32 cellular contexts compared by ENCODE assay signal in genomic region chr15:94182883-94183282, GRCh38.
"Had no signal": no experiment of that assay in that cellular context is flagged by ENCODE, and none has a peak within 500 bp of the region (broad histone marks: within the 10 kb centered on the region; RNA-seq: fewer than 3 reads in every experiment).

No MANE protein-coding gene starts in this region.

- H3K27ac ChIP-seq: ascending aorta, breast epithelium, cardiac muscle cell, colonic mucosa, foreskin keratinocyte, gastrocnemius medialis, heart right ventricle, hepatocyte had no signal

- H2AFZ ChIP-seq: hepatocyte had no signal

- H3K9me3 Mint-ChIP-seq: activated naive CD4-positive, alpha-beta T cell treated with anti-CD3 and anti-CD28 coated beads for 36 hours; activated naive CD8-positive, alpha-beta T cell treated with anti-CD3 and anti-CD28 coated beads for 36 hours had no signal

- H3K4me1 ChIP-seq: ascending aorta, breast epithelium, colonic mucosa, foreskin keratinocyte, gastrocnemius medialis, heart right ventricle had no signal

- H3K4me3 ChIP-seq: ascending aorta, breast epithelium, cardiac muscle cell, colonic mucosa, gastrocnemius medialis, heart right ventricle, hepatocyte had no signal

- H3K4me1 Mint-ChIP-seq: activated naive CD8-positive, alpha-beta T cell treated with anti-CD3 and anti-CD28 coated beads for 36 hours; brain had no signal

- H3K27me3 ChIP-seq: ascending aorta, breast epithelium, cardiac muscle cell, colonic mucosa, foreskin keratinocyte, gastrocnemius medialis, hepatocyte had no signal

- H3K4me2 ChIP-seq: hepatocyte had no signal

- H3K36me3 Mint-ChIP-seq: activated CD4-positive, alpha-beta memory T cell treated with anti-CD3 and anti-CD28 coated beads for 36 hours; activated naive CD4-positive, alpha-beta T cell treated with anti-CD3 and anti-CD28 coated beads, Interleukin-2, amount 50 U/mL, for 24 hours; activated naive CD8-positive, alpha-beta T cell treated with anti-CD3 and anti-CD28 coated beads for 36 hours; brain had no signal

- H3K4me3 Mint-ChIP-seq: activated CD4-positive, alpha-beta memory T cell treated with anti-CD3 and anti-CD28 coated beads for 36 hours; activated CD4-positive, alpha-beta T cell treated with anti-CD3 and anti-CD28 coated beads for 36 hours; activated CD4-positive, alpha-beta T cell treated with anti-CD3 and anti-CD28 coated beads, Interleukin-2, amount 10 ng/mL, durations not matched to agents 24 days and 14 days; activated CD8-positive, alpha-beta memory T cell treated with anti-CD3 and anti-CD28 coated beads, Interleukin-2, amount 10 ng/mL, durations not matched to agents 7 days and 5 days; activated CD8-positive, alpha-beta T cell treated with anti-CD3 and anti-CD28 coated beads, Interleukin-2, amount 10 ng/mL, durations not matched to agents 7 days and 5 days; activated naive CD4-positive, alpha-beta T cell treated with anti-CD3 and anti-CD28 coated beads for 36 hours; activated naive CD4-positive, alpha-beta T cell treated with anti-CD3 and anti-CD28 coated beads, Interleukin-2, amount 50 U/mL, for 24 hours; activated naive CD8-positive, alpha-beta T cell treated with anti-CD3 and anti-CD28 coated beads for 36 hours; activated naive CD8-positive, alpha-beta T cell treated with anti-CD3 and anti-CD28 coated beads, Interleukin-2, amount 50 U/mL, for 24 hours; activated T-helper 1 cell treated with anti-CD3 and anti-CD28 coated beads, Interleukin-12 subunit alpha, Interleukin-12 subunit beta, Interleukin-2, Interleukin-4 antibody, amounts not matched to agents 30 ng/mL and 10 ng/mL and 1 ng/mL, durations not matched to agents 14 hours and 24 hours and 36 hours; brain; T-helper 2 cell treated with Interferon-gamma antibody and Interleukin-4, amounts not matched to agents 5 μg/mL and 100 μg/mL, for 36 hours had no signal

- DNase-seq: activated CD4-positive, alpha-beta memory T cell treated with anti-CD3 and anti-CD28 coated beads for 36 hours; activated CD4-positive, alpha-beta T cell treated with anti-CD3 and anti-CD28 coated beads for 36 hours; activated CD4-positive, alpha-beta T cell treated with anti-CD3 and anti-CD28 coated beads, Interleukin-2, amount 10 ng/mL, durations not matched to agents 24 days and 14 days; activated CD4-positive, CD25-positive, alpha-beta regulatory T cell; activated CD4-positive, CD25-positive, alpha-beta regulatory T cell treated with anti-CD3 and anti-CD28 coated beads, Interleukin-2, amount 50 U/mL, for 72 hours; activated CD8-positive, alpha-beta memory T cell treated with anti-CD3 and anti-CD28 coated beads, Interleukin-2, amount 10 ng/mL, durations not matched to agents 7 days and 5 days; activated CD8-positive, alpha-beta memory T cell treated with anti-CD3 and anti-CD28 coated beads, Interleukin-2, amount 50 U/mL, for 4 hours; activated CD8-positive, alpha-beta T cell treated with anti-CD3 and anti-CD28 coated beads, Interleukin-2, amount 10 ng/mL, durations not matched to agents 7 days and 5 days; activated effector memory CD4-positive, alpha-beta T cell treated with anti-CD3 and anti-CD28 coated beads, Interleukin-2, amount 50 U/mL, for 16 hours; activated naive CD4-positive, alpha-beta T cell treated with anti-CD3 and anti-CD28 coated beads for 36 hours; activated naive CD8-positive, alpha-beta T cell treated with anti-CD3 and anti-CD28 coated beads for 36 hours; activated naive CD8-positive, alpha-beta T cell treated with anti-CD3 and anti-CD28 coated beads, Interleukin-2, amount 50 U/mL, for 24 hours; activated T-cell treated with anti-CD3 and anti-CD28 coated beads, Interleukin-2, amount 50 U/mL, for 1 hour; activated T-cell treated with anti-CD3 and anti-CD28 coated beads, Interleukin-2, amount 50 U/mL, for 48 hours; central memory CD4-positive, alpha-beta T cell; cerebellar nuclear complex; colonic mucosa; effector CD8-positive, alpha-beta T cell; foreskin keratinocyte; gastrocnemius medialis; heart right ventricle; T1000 had no signal

- H3K9me3 ChIP-seq: ascending aorta, breast epithelium, colonic mucosa, gastrocnemius medialis, heart right ventricle had no signal

- H3K27me3 Mint-ChIP-seq: activated CD8-positive, alpha-beta memory T cell treated with anti-CD3 and anti-CD28 coated beads, Interleukin-2, amount 10 ng/mL, durations not matched to agents 7 days and 5 days had no signal

- H3K27ac Mint-ChIP-seq: activated CD4-positive, alpha-beta memory T cell treated with anti-CD3 and anti-CD28 coated beads for 36 hours; activated CD4-positive, alpha-beta T cell treated with anti-CD3 and anti-CD28 coated beads for 36 hours; activated CD4-positive, alpha-beta T cell treated with anti-CD3 and anti-CD28 coated beads, Interleukin-2, amount 10 ng/mL, durations not matched to agents 24 days and 14 days; activated CD8-positive, alpha-beta memory T cell treated with anti-CD3 and anti-CD28 coated beads, Interleukin-2, amount 10 ng/mL, durations not matched to agents 7 days and 5 days; activated CD8-positive, alpha-beta T cell treated with anti-CD3 and anti-CD28 coated beads, Interleukin-2, amount 10 ng/mL, durations not matched to agents 7 days and 5 days; activated naive CD4-positive, alpha-beta T cell treated with anti-CD3 and anti-CD28 coated beads for 36 hours; activated naive CD4-positive, alpha-beta T cell treated with anti-CD3 and anti-CD28 coated beads, Interleukin-2, amount 50 U/mL, for 24 hours; activated naive CD8-positive, alpha-beta T cell treated with anti-CD3 and anti-CD28 coated beads for 36 hours; activated naive CD8-positive, alpha-beta T cell treated with anti-CD3 and anti-CD28 coated beads, Interleukin-2, amount 50 U/mL, for 24 hours; activated T-helper 1 cell treated with anti-CD3 and anti-CD28 coated beads, Interleukin-12 subunit alpha, Interleukin-12 subunit beta, Interleukin-2, Interleukin-4 antibody, amounts not matched to agents 30 ng/mL and 10 ng/mL and 1 ng/mL, durations not matched to agents 14 hours and 24 hours and 36 hours; activated T-helper 2 cell treated with anti-CD3 and anti-CD28 coated beads, Interferon-gamma antibody, Interleukin-2, Interleukin-4, amounts not matched to agents 10 μg/mL and 5 μg/mL and 100 μg/mL, durations not matched to agents 14 hours and 24 hours and 36 hours; brain; T-helper 2 cell treated with Interferon-gamma antibody and Interleukin-4, amounts not matched to agents 5 μg/mL and 100 μg/mL, for 36 hours had no signal

- H3K36me3 ChIP-seq: ascending aorta, breast epithelium, cardiac muscle cell, colonic mucosa, gastrocnemius medialis, heart right ventricle had no signal

- ATAC-seq: activated CD4-positive, alpha-beta T cell treated with anti-CD3 and anti-CD28 coated beads for 36 hours; activated CD8-positive, alpha-beta memory T cell treated with anti-CD3 and anti-CD28 coated beads, Interleukin-2, amount 10 ng/mL, durations not matched to agents 7 days and 5 days; activated CD8-positive, alpha-beta T cell treated with anti-CD3 and anti-CD28 coated beads, Interleukin-2, amount 10 ng/mL, durations not matched to agents 7 days and 5 days; activated naive CD8-positive, alpha-beta T cell treated with anti-CD3 and anti-CD28 coated beads, Interleukin-2, amount 50 U/mL, for 24 hours; esophagus mucosa; foreskin keratinocyte; gastrocnemius medialis; heart right ventricle had no signal
